Comparison of ENCODE assay signal across 9 cellular contexts in the genomic region with DNA sequence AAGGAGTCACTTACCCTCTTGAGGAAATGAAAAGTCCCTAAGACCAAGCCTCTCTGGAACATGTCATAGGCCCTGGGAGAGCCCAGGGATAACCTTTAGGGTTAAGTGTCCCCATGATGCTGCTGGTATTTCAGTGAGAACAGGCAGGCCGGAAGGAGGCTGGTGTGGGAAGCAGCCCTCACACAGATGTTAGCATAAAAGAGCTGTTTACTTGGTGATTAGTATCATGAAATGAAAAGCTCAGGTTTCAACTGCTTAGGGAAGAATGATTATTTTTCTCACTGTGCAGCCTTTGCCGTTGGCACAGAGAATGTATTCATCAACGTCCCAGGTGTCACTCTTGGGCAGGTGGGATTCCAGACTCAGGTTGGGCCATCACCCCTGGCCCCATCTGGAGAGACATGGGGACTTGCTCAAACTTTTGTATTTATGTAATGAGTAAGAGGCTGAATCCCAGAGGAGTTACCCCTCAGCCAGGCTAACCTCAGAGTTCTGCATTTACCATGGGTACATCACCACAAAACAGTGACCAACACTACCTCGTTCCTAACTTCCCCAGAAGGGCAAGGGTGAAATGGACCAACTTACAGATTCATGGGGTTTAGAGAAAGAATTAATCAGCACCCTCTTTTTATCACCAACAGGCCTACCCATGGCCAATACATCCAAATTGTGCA.
DNase-seq lines count a peak whose midpoint lies in the region; ATAC-seq and TF ChIP-seq lines count a peak whose summit lies in the region.
"Had no signal": no experiment of that assay in that cellular context is flagged by ENCODE, and none has a peak within 500 bp of the region (broad histone marks: within the 10 kb centered on the region; RNA-seq: fewer than 3 reads in every experiment).

No MANE protein-coding gene starts in this region.

- WGBS in liver: 79% methylated on average over 4 of the region's 4 CpGs

- H3K4me3 ChIP-seq in AG09309 (ENCODE audit: control insufficient read depth, low read depth, low read length): no peak overlapping the region
- H3K4me3 ChIP-seq in liver (ENCODE audit: low read depth in 1 of 3, low read length in 3 of 3): no peak overlapping the region

- TF ChIP-seq RAD21 in liver (IDR thresholded peaks at IDR 0.05): no peak

- no peak overlapping the region for H3K9ac ChIP-seq in liver (ENCODE audit: low read depth in 1 of 2, low read length in 2 of 2)

- H3K27me3 ChIP-seq in liver (ENCODE audit: control insufficient read depth in 4 of 4, insufficient read depth in 4 of 4, low read length in 3 of 4): no peaks in the 10 kb centered on the region

- ATAC-seq in HG02981 (IDR thresholded peaks at IDR 0.05; ENCODE audit: unreplicated experiment): peak; percentile 44
- no peak for ATAC-seq in HG03135 (IDR thresholded peaks at IDR 0.05; ENCODE audit: unreplicated experiment)

- H3K4me1 ChIP-seq in liver (ENCODE audit: control insufficient read depth in 4 of 4, insufficient read depth in 4 of 4, low read length in 3 of 4): no peaks in the 10 kb centered on the region

- H3K27ac ChIP-seq in liver (ENCODE audit: low read depth in 1 of 2, low read length in 2 of 2): no peak overlapping the region

- no peak for TF ChIP-seq CTCF in AG09309 (IDR thresholded peaks at IDR 0.05; ENCODE audit: control insufficient read depth, insufficient read depth, low read depth, low read length, missing control alignments)
- TF ChIP-seq CTCF in liver (IDR thresholded peaks at IDR 0.05; ENCODE audit: low read depth, low read length, missing input control): no peak

- DNase-seq in AG09309 (ENCODE audit: low read depth) (peak; percentile 41), RPMI7951 (ENCODE audit: low read depth) (peak; percentile 11), A172 (ENCODE audit: low spot score) (no peak)
- no peak for DNase-seq in activated CD8-positive, alpha-beta memory T cell treated with anti-CD3 and anti-CD28 coated beads, Interleukin-2, amount 50 U/mL, for 4 hours
- no peak for DNase-seq in activated T-cell treated with anti-CD3 and anti-CD28 coated beads, Interleukin-2, amount 50 U/mL, for 48 hours
- DNase-seq: CD8-positive, alpha-beta memory T cell had no signal

- no peaks in the 10 kb centered on the region for H3K9me3 ChIP-seq in liver (ENCODE audit: control insufficient read depth in 4 of 4, low read length in 3 of 4)

- H3K36me3 ChIP-seq in liver (ENCODE audit: control insufficient read depth in 4 of 4, insufficient read depth in 3 of 4, low read depth in 1 of 4, low read length in 3 of 4): no peaks in the 10 kb centered on the region

TF ChIP-seq in liver, 16 proteins besides CTCF, POLR2A, EP300 and RAD21:
- TF ChIP-seq NR2F2 (IDR thresholded peaks at IDR 0.05): peak; percentile 87
- TF ChIP-seq, protein P1, sequence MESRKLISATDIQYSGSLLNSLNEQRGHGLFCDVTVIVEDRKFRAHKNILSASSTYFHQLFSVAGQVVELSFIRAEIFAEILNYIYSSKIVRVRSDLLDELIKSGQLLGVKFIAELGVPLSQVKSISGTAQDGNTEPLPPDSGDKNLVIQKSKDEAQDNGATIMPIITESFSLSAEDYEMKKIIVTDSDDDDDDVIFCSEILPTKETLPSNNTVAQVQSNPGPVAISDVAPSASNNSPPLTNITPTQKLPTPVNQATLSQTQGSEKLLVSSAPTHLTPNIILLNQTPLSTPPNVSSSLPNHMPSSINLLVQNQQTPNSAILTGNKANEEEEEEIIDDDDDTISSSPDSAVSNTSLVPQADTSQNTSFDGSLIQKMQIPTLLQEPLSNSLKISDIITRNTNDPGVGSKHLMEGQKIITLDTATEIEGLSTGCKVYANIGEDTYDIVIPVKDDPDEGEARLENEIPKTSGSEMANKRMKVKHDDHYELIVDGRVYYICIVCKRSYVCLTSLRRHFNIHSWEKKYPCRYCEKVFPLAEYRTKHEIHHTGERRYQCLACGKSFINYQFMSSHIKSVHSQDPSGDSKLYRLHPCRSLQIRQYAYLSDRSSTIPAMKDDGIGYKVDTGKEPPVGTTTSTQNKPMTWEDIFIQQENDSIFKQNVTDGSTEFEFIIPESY (IDR thresholded peaks at IDR 0.05): no peak

Comparison
In these comparisons a context has a peak if more than half of its experiments do, and no peak if none do; other contexts are left out.
1. DNase-seq: peak in AG09309 (single experiment) and RPMI7951 (single experiment); none in activated CD8-positive, alpha-beta memory T cell treated with anti-CD3 and anti-CD28 coated beads, Interleukin-2, amount 50 U/mL, for 4 hours (single experiment), A172 (single experiment) and activated T-cell treated with anti-CD3 and anti-CD28 coated beads, Interleukin-2, amount 50 U/mL, for 48 hours (0 of 2).